ENCODE assay signal across 12 cellular contexts in the genomic region with DNA sequence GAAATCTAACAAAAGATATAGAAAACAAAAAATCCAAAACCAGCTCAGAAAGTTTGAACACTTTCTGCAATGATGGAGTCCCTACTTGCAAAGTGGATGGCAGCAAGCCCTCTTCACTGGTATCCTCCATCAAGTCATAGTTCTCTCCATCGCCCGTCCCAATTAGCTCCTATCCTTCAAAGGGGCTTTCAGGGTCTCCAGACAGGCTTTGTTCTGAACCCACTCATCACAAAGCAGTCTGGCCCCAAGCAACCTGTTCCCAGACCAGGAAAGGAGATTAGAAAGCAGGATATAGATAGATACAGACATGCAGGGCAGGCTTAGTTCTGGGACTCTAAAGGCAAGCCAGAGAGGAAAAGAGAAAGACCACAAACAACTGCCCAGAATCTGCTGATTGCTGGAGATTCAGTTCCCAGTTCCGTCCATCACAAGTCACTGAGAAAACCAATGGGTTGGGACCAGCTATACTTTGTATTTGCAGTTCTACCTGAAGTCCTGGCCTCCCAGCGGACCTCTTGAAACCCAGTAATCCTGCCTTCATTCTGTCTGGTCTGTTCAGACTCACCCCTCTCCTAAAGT. TPM values are rescaled to one million over a fixed set of nuclear protein-coding genes. Genes with fewer than 3 reads are reported as not detected.
A peak's percentile ranks its signal among the peaks of the same experiment; 100 is the strongest.
DNase-seq lines count a peak whose midpoint lies in the region; ATAC-seq, FAIRE-seq and TF ChIP-seq lines count a peak whose summit lies in the region.
"Had no signal": no experiment of that assay in that cellular context is flagged by ENCODE, and none has a peak within 500 bp of the region (broad histone marks: within the 10 kb centered on the region; RNA-seq: fewer than 3 reads in every experiment).

No MANE protein-coding gene starts in this region.

- TF ChIP-seq EP300 in HepG2 (IDR thresholded peaks at IDR 0.05; ENCODE audit: low read depth in 2 of 2, low read length in 2 of 2): no peak
- no peak for TF ChIP-seq EP300 in HepG2 (CRISPR knock-in tag; IDR thresholded peaks at IDR 0.05; ENCODE audit: borderline replicate concordance)

- in situ Hi-C loops in HepG2 (cut with HindIII; ENCODE audit: extremely low pct_ligation_motif_present, low pct_unique_long_range_greater_than_20kb): no loop called here

- H3K9me3 Mint-ChIP-seq in CD4-positive, alpha-beta memory T cell: no peaks in the 10 kb centered on the region
- no peaks in the 10 kb centered on the region for H3K9me3 Mint-ChIP-seq in progenitor cell of endocrine pancreas (ENCODE audit: low read depth)

- peaks cover 100% of the 10 kb centered on the region for H3K79me2 ChIP-seq in PC-9 (ENCODE audit: low read depth)
- H3K79me2 ChIP-seq in HepG2 (ENCODE audit: insufficient read depth, low read length): peaks cover 99% of the 10 kb centered on the region

- H3K9me3 ChIP-seq in CD4-positive, alpha-beta memory T cell (ENCODE audit: control insufficient read depth in 1 of 2, low read length in 2 of 2): no peaks in the 10 kb centered on the region
- H3K9me3 ChIP-seq in PC-9 (ENCODE audit: insufficient read depth, low read depth) (no peaks in the 10 kb centered on the region), HepG2 (ENCODE audit: low read length) (no peaks in the 10 kb centered on the region), adrenal gland (replicated peaks in 1 of 3) (no peaks in the 10 kb centered on the region)

- no peak overlapping the region for H3K9ac ChIP-seq in HepG2 (ENCODE audit: insufficient read depth, low read depth, low read length)

- H3K4me2 ChIP-seq in PC-9: no peak overlapping the region
- no peak overlapping the region for H3K4me2 ChIP-seq in HepG2 (ENCODE audit: low read depth, low read length)

- no peak for TF ChIP-seq CTCF in PC-9 (conservative IDR thresholded peaks at IDR 0.05)
- TF ChIP-seq CTCF in dorsolateral prefrontal cortex (IDR thresholded peaks at IDR 0.05 in 54 of 56, conservative IDR thresholded peaks at IDR 0.05 in 2 of 56; ENCODE audit: low read depth in 1 of 56, partially characterized antibody in 56 of 56): no peak
- no peak for TF ChIP-seq CTCF in progenitor cell of endocrine pancreas (IDR thresholded peaks at IDR 0.05; ENCODE audit: unreplicated experiment)
- TF ChIP-seq CTCF in HepG2 (CRISPR knock-in tag; IDR thresholded peaks at IDR 0.05): no peak
- TF ChIP-seq CTCF in adrenal gland (IDR thresholded peaks at IDR 0.05): no peak

- intact Hi-C loops in CD4-positive, alpha-beta memory T cell (cut with micrococcal nuclease): no loop called here
- intact Hi-C loops in PC-9 (cut with micrococcal nuclease; ENCODE audit: unreplicated experiment): no loop called here
- intact Hi-C loops in dorsolateral prefrontal cortex (cut with DNase I): no loop called here
- intact Hi-C loops in HepG2 (cut with micrococcal nuclease; ENCODE audit: unreplicated experiment): no loop called here
- intact Hi-C loops in adrenal gland (cut with DNase I): loop anchor here in 1 of 2 donors (5.0 kb wide), 1 partner anchor 43 kb away; no protein-coding TSS in a partner anchor
- intact Hi-C loops in sciatic nerve (cut with DNase I): no loop called here

- no peaks in the 10 kb centered on the region for H3K9me2 ChIP-seq in PC-9 (ENCODE audit: insufficient read depth)

- H3K36me3 ChIP-seq in CD4-positive, alpha-beta memory T cell (ENCODE audit: insufficient read depth, low read length): no peaks in the 10 kb centered on the region
- H3K36me3 ChIP-seq in PC-9 (ENCODE audit: low read depth): 0 out of 2 replicates have a peak, but pooled peaks cover 1% of the 10 kb centered on the region
- peaks cover 0 to 24% of the 10 kb centered on the region in 2 experiments; a peak in 3 of 5 replicates for H3K36me3 ChIP-seq in HepG2 (replicated peaks in 1 of 2; ENCODE audit: control insufficient read depth in 1 of 2, insufficient read depth in 2 of 2, low read length in 2 of 2)
- no peaks in the 10 kb centered on the region for H3K36me3 ChIP-seq in adrenal gland (replicated peaks in 1 of 2)

- peaks cover 90% of the 10 kb centered on the region for H3K4me1 ChIP-seq in CD4-positive, alpha-beta memory T cell (ENCODE audit: insufficient read depth, low read length)
- peaks cover 47% of the 10 kb centered on the region for H3K4me1 ChIP-seq in PC-9 (replicated peaks; ENCODE audit: insufficient read depth)
- peaks cover 94% of the 10 kb centered on the region for H3K4me1 ChIP-seq in HepG2 (ENCODE audit: insufficient read depth, low read length)
- peaks cover 77 to 98% of the 10 kb centered on the region in 2 donors for H3K4me1 ChIP-seq in adrenal gland (replicated peaks in 1 of 2)

- CTCF ChIA-PET in CD4-positive, alpha-beta memory T cell (lab: Charles Lee; ENCODE audit: partially characterized antibody): interaction anchor here (1.3 kb wide), 1 partner anchor 9 kb away, joined by 3 read pairs; no protein-coding TSS in a partner anchor
- CTCF ChIA-PET in PC-9 (lab: Charles Lee): no interaction called here
- CTCF ChIA-PET in HepG2 (lab: Yijun Ruan, JAX; ENCODE audit: low intra/inter-chr PET ratio, low total read pairs): no interaction called here

- peak overlapping the region in 6 of 8 donors; percentile 29 to 81 (median 62) for H3K4me3 Mint-ChIP-seq in CD4-positive, alpha-beta memory T cell
- no peak overlapping the region for H3K4me3 Mint-ChIP-seq in progenitor cell of endocrine pancreas (ENCODE audit: low read depth)

- no peaks in the 10 kb centered on the region for H3K27me3 Mint-ChIP-seq in CD4-positive, alpha-beta memory T cell
- H3K27me3 Mint-ChIP-seq in progenitor cell of endocrine pancreas: no peaks in the 10 kb centered on the region

- peak overlapping the region; percentile 9 for H3K27ac ChIP-seq in CD4-positive, alpha-beta memory T cell (ENCODE audit: low read depth, low read length)
- peak overlapping the region; percentile 87 for H3K27ac ChIP-seq in PC-9
- peak overlapping the region in 30 of 59 donors; percentile 1 to 87 (median 40) for H3K27ac ChIP-seq in dorsolateral prefrontal cortex
- no peak overlapping the region for H3K27ac ChIP-seq in HepG2 (ENCODE audit: extremely low read length, insufficient read depth, low read length)
- H3K27ac ChIP-seq in adrenal gland: peak overlapping the region in 2 of 5 donors; percentile 87 to 88

- H3F3A ChIP-seq in PC-9 (ENCODE audit: insufficient read depth, low read depth): peaks cover 37% of the 10 kb centered on the region

- H3K27me3 ChIP-seq in CD4-positive, alpha-beta memory T cell (ENCODE audit: insufficient read depth, low read length): no peaks in the 10 kb centered on the region
- no peaks in the 10 kb centered on the region for H3K27me3 ChIP-seq in PC-9 (ENCODE audit: insufficient read depth, low read depth)
- H3K27me3 ChIP-seq in dorsolateral prefrontal cortex: no peaks in the 10 kb centered on the region
- H3K27me3 ChIP-seq in HepG2 (ENCODE audit: control insufficient read depth in 1 of 2, insufficient read depth in 2 of 2, low read length in 2 of 2): no peaks in the 10 kb centered on the region
- H3K27me3 ChIP-seq in adrenal gland: no peaks in the 10 kb centered on the region

- H2AFZ ChIP-seq in PC-9 (no peak overlapping the region), HepG2 (ENCODE audit: low read length) (no peak overlapping the region)

- no peak for DNase-seq in CD4-positive, alpha-beta memory T cell
- DNase-seq in PC-9 (no peak), dorsolateral prefrontal cortex (no peak), progenitor cell of endocrine pancreas (ENCODE audit: low spot score, unreplicated experiment) (no peak), HepG2 (ENCODE audit: low spot score) (no peak), adrenal gland (no peak), sciatic nerve (ENCODE audit: low spot score) (no peak)
- DNase-seq: amniotic stem cell; DMS79 treated with DMSO at 0.1 percent for 48 hours; stimulated activated CD4-positive, alpha-beta T cell treated with anti-CD3 and anti-CD28 coated beads, Interleukin-4, amount 100 ng/mL, for 4 hours had no signal

- no peak for ATAC-seq in HepG2
- ATAC-seq in GM19397 (IDR thresholded peaks at IDR 0.05; ENCODE audit: unreplicated experiment): no peak
- ATAC-seq in sciatic nerve: no peak

- POLR2A ChIA-PET in CD4-positive, alpha-beta memory T cell (lab: Charles Lee; ENCODE audit: partially characterized antibody): interaction anchor here (1.6 kb wide), 1 partner anchor 10 kb away, joined by 3 read pairs; no protein-coding TSS in a partner anchor
- POLR2A ChIA-PET in PC-9 (lab: Charles Lee; ENCODE audit: unreplicated experiment): interaction anchor here (0.7 kb wide), 1 partner anchor 45 kb away, joined by 3 read pairs; no protein-coding TSS in a partner anchor
- POLR2A ChIA-PET in HepG2 (lab: Yijun Ruan, JAX): interaction anchor here (0.9 to 6.6 kb wide), 2 partner anchors 18 to 100 kb away, joined by 3 to 54 read pairs; no protein-coding TSS in a partner anchor

- H3K27ac Mint-ChIP-seq in CD4-positive, alpha-beta memory T cell: peak overlapping the region in 5 of 7 donors; percentile 63 to 89 (median 79)
- peak overlapping the region; percentile 83 for H3K27ac Mint-ChIP-seq in progenitor cell of endocrine pancreas

- H4K20me1 ChIP-seq in PC-9 (ENCODE audit: insufficient read depth): peaks cover 99% of the 10 kb centered on the region
- peaks cover 95% of the 10 kb centered on the region for H4K20me1 ChIP-seq in HepG2 (ENCODE audit: insufficient read depth, low read length)

- TF ChIP-seq RAD21 in HepG2 (CRISPR knock-in tag; IDR thresholded peaks at IDR 0.05): no peak

- FAIRE-seq in HepG2 (lab: Jason Lieb, UNC): no peak

- H3K36me3 Mint-ChIP-seq in CD4-positive, alpha-beta memory T cell: peaks cover 0 to 2% of the 10 kb centered on the region in 2 donors
- H3K36me3 Mint-ChIP-seq in progenitor cell of endocrine pancreas (ENCODE audit: insufficient read depth): no peaks in the 10 kb centered on the region

- 90% methylated on average over 3 of the region's 4 CpGs for WGBS in HepG2 (ENCODE audit: low lambda C conversion rate)
- WGBS in adrenal gland, 4 donors: 80 to 84% (median 82%) methylated on average over 4 of the region's 4 CpGs

- TF ChIP-seq POLR2A in HepG2 (IDR thresholded peaks at IDR 0.05; ENCODE audit: insufficient read depth in 1 of 2, low read depth in 2 of 2, low read length in 2 of 2): no peak
- no peak for TF ChIP-seq POLR2A in adrenal gland (IDR thresholded peaks at IDR 0.05)

- no peak overlapping the region for H3K4me3 ChIP-seq in CD4-positive, alpha-beta memory T cell (ENCODE audit: low read length in 2 of 2)
- H3K4me3 ChIP-seq in PC-9 (no peak overlapping the region), dorsolateral prefrontal cortex (peak overlapping the region in 2 of 59 donors; percentile 12 to 19), HepG2 (replicated peaks in 1 of 3; ENCODE audit: insufficient read depth in 1 of 3, low read depth in 2 of 3, low read length in 3 of 3) (no peak overlapping the region), adrenal gland (no peak overlapping the region)

- H3K4me1 Mint-ChIP-seq in CD4-positive, alpha-beta memory T cell: peaks cover 61 to 97% (median 80%) of the 10 kb centered on the region in 4 donors
- H3K4me1 Mint-ChIP-seq in progenitor cell of endocrine pancreas (ENCODE audit: low read depth): peaks cover 55% of the 10 kb centered on the region

- BruUV-seq in PC-9 (replicated peaks; lab: Mats Ljungman, UMichigan) (no TSS peak), HepG2 (replicated peaks; lab: Mats Ljungman, UMichigan) (no TSS peak)

RNA-seq across cellular contexts. Expression of a gene that starts 47.2 kb away (rescaled TPM):
- total RNA-seq in CD4-positive, alpha-beta memory T cell: under 1 TPM in 1 of 2 experiments, not detected in 1; 0.29 TPM
- not detected for polyA plus RNA-seq in CD4-positive, alpha-beta memory T cell
- 17.7 and 20.1 TPM in 2 replicates for total RNA-seq in PC-9 (2021)
- total RNA-seq in dorsolateral prefrontal cortex: 1 to 10 TPM in 1 of 120 experiments, under 1 TPM in 39, not detected in 80; 0.20 to 1.3 (median 0.42) TPM
- total RNA-seq in progenitor cell of endocrine pancreas: 7.1 and 7.8 TPM in 2 replicates
- total RNA-seq in HepG2 (2016; rRNA removed; fragmentation: Illumina TruSeq; extraction: Trizol): 0.07 TPM in 1 of 2 replicates, not detected in the other
- not detected in 2 replicates for total RNA-seq in HepG2 (2016; cell fraction: cytosol; rRNA removed; fragmentation: Illumina TruSeq; extraction: Trizol; ENCODE audit: low read depth)
- 0.06 TPM in 1 of 2 replicates, not detected in the other for total RNA-seq in HepG2 (2016; cell fraction: insoluble cytoplasmic fraction; rRNA removed; fragmentation: Illumina TruSeq; extraction: Trizol)
- total RNA-seq in HepG2 (2016; cell fraction: membrane; rRNA removed; fragmentation: Illumina TruSeq; extraction: Trizol): not detected in 2 replicates
- not detected in 2 replicates for total RNA-seq in HepG2 (2016; cell fraction: nucleus; rRNA removed; fragmentation: Illumina TruSeq; extraction: Trizol)
- polyA plus RNA-seq in HepG2 (2011; rRNA removed): 0.15 and 0.17 TPM in 2 replicates
- polyA plus RNA-seq in HepG2 (2011; cell fraction: cytosol; rRNA removed): 0.04 and 0.05 TPM in 2 replicates
- 0.78 and 0.82 TPM in 2 replicates for polyA plus RNA-seq in HepG2 (2011; cell fraction: nucleus; rRNA removed)
- 0.07 TPM in 1 of 2 replicates, not detected in the other for polyA plus RNA-seq in HepG2 (2012)
- polyA plus RNA-seq in HepG2 (2016; cell fraction: cytosol; fragmentation: Illumina TruSeq; extraction: Trizol; ENCODE audit: low read depth): not detected in 2 replicates
- not detected in 2 replicates for polyA plus RNA-seq in HepG2 (2016; cell fraction: insoluble cytoplasmic fraction; fragmentation: Illumina TruSeq; extraction: Trizol; ENCODE audit: low read depth)
- polyA plus RNA-seq in HepG2 (2016; cell fraction: membrane; fragmentation: Illumina TruSeq; extraction: Trizol; ENCODE audit: low read depth): 0.10 TPM in 1 of 2 replicates, not detected in the other
- polyA plus RNA-seq in HepG2 (2016; cell fraction: nucleus; fragmentation: Illumina TruSeq; extraction: Trizol; ENCODE audit: insufficient read depth, low read depth): not detected in 2 replicates
- polyA minus RNA-seq in HepG2 (2011; rRNA and poly(A)+ RNA removed; ENCODE audit: low replicate concordance): 0.76 and 0.96 TPM in 2 replicates
- not detected in 2 replicates for polyA minus RNA-seq in HepG2 (2011; cell fraction: cytosol; rRNA and poly(A)+ RNA removed)
- 0.99 and 1.2 TPM in 2 replicates for polyA minus RNA-seq in HepG2 (2011; cell fraction: nucleus; rRNA and poly(A)+ RNA removed)
- 1 to 10 TPM in 1 of 8 donors, under 1 TPM in 5, not detected in 2; 0.43 to 7.5 (median 0.62) TPM for total RNA-seq in adrenal gland
- under 1 TPM; 0.24 to 0.44 (median 0.31) TPM for polyA plus RNA-seq in adrenal gland
- total RNA-seq in sciatic nerve: 0.45 TPM
- total RNA-seq: lung microvascular endothelial cell had no signal

RNA-seq across cellular contexts. Expression of a gene that starts 52.9 kb away (rescaled TPM):
- total RNA-seq in CD4-positive, alpha-beta memory T cell: 100 to 1,000 TPM; 149 to 152 TPM
- polyA plus RNA-seq in CD4-positive, alpha-beta memory T cell: 10 to 100 TPM in 1 of 2 donors, 1 to 10 TPM in 1; 4.2 to 48.2 TPM
- total RNA-seq in PC-9 (2021) (109 and 138 TPM in 2 replicates), dorsolateral prefrontal cortex (100 to 1,000 TPM in 99 of 120 experiments, 10 to 100 TPM in 21; 84.8 to 154 (median 112) TPM), progenitor cell of endocrine pancreas (144 and 148 TPM in 2 replicates), HepG2 (2016; rRNA removed; fragmentation: Illumina TruSeq; extraction: Trizol) (11.4 TPM in 2 replicates), adrenal gland (100 to 1,000 TPM in 2 of 8 donors, 10 to 100 TPM in 6; 28.0 to 109 (median 55.2) TPM), sciatic nerve (110 TPM)
- total RNA-seq in HepG2 (2016; cell fraction: cytosol; rRNA removed; fragmentation: Illumina TruSeq; extraction: Trizol; ENCODE audit: low read depth): 9.3 and 10.8 TPM in 2 replicates
- total RNA-seq in HepG2 (2016; cell fraction: insoluble cytoplasmic fraction; rRNA removed; fragmentation: Illumina TruSeq; extraction: Trizol): 9.9 and 11.8 TPM in 2 replicates
- total RNA-seq in HepG2 (2016; cell fraction: membrane; rRNA removed; fragmentation: Illumina TruSeq; extraction: Trizol): 14.9 and 16.5 TPM in 2 replicates
- 16.3 and 19.3 TPM in 2 replicates for total RNA-seq in HepG2 (2016; cell fraction: nucleus; rRNA removed; fragmentation: Illumina TruSeq; extraction: Trizol)
- polyA plus RNA-seq in HepG2 (2011; rRNA removed) (10.5 TPM in 2 replicates), adrenal gland (10 to 100 TPM; 24.5 to 58.6 (median 26.7) TPM)
- polyA plus RNA-seq in HepG2 (2011; cell fraction: cytosol; rRNA removed): 5.5 and 5.9 TPM in 2 replicates
- polyA plus RNA-seq in HepG2 (2011; cell fraction: nucleus; rRNA removed): 33.7 and 40.9 TPM in 2 replicates
- polyA plus RNA-seq in HepG2 (2012): 38.7 and 50.8 TPM in 2 replicates
- polyA plus RNA-seq in HepG2 (2016; cell fraction: cytosol; fragmentation: Illumina TruSeq; extraction: Trizol; ENCODE audit: low read depth): 3.9 and 4.0 TPM in 2 replicates
- 19.8 and 29.3 TPM in 2 replicates for polyA plus RNA-seq in HepG2 (2016; cell fraction: insoluble cytoplasmic fraction; fragmentation: Illumina TruSeq; extraction: Trizol; ENCODE audit: low read depth)
- 14.9 and 16.3 TPM in 2 replicates for polyA plus RNA-seq in HepG2 (2016; cell fraction: membrane; fragmentation: Illumina TruSeq; extraction: Trizol; ENCODE audit: low read depth)
- polyA plus RNA-seq in HepG2 (2016; cell fraction: nucleus; fragmentation: Illumina TruSeq; extraction: Trizol; ENCODE audit: insufficient read depth, low read depth): 50.8 and 56.4 TPM in 2 replicates
- polyA minus RNA-seq in HepG2 (2011; rRNA and poly(A)+ RNA removed; ENCODE audit: low replicate concordance): 42.7 and 54.2 TPM in 2 replicates
- polyA minus RNA-seq in HepG2 (2011; cell fraction: cytosol; rRNA and poly(A)+ RNA removed): 22.2 and 24.6 TPM in 2 replicates
- 49.4 and 56.1 TPM in 2 replicates for polyA minus RNA-seq in HepG2 (2011; cell fraction: nucleus; rRNA and poly(A)+ RNA removed)
